In genomic region chr5:55712023-55712859, GRCh38 we compare ENCODE assay signal across 1 cellular context.
A peak's percentile ranks its signal among the peaks of the same experiment; 100 is the strongest.
TF ChIP-seq lines count a peak whose summit lies in the region.

TSS of gene SLC38A9 (minus strand) at chr5:55712324. CDS start at chr5:55697958, 14,366 bp downstream.

TF ChIP-seq in HepG2, 621 proteins besides CTCF, POLR2A, EP300 and RAD21 (continued from another document and continues in another):
- 0 out of 2 replicates have a peak, but pooled peaks have one; percentile 28 for TF ChIP-seq ATF3 (CRISPR knock-in tag; IDR thresholded peaks at IDR 0.05)
- peak; percentile 79 for TF ChIP-seq ZMYM4 (CRISPR knock-in tag; IDR thresholded peaks at IDR 0.05)
- no peak for TF ChIP-seq AGO1 (IDR thresholded peaks at IDR 0.05; ENCODE audit: low read depth, low read length, poor library complexity, severe bottlenecking)
- TF ChIP-seq KAT7 (CRISPR knock-in tag; IDR thresholded peaks at IDR 0.05; ENCODE audit: borderline replicate concordance), result no peak
- no peak for TF ChIP-seq ZNF446 (CRISPR knock-in tag; IDR thresholded peaks at IDR 0.05)
- no peak; the same call in 1 of the 2 replicates for TF ChIP-seq ZNF563 (CRISPR knock-in tag; IDR thresholded peaks at IDR 0.05)
- no peak for TF ChIP-seq FLYWCH1 (CRISPR knock-in tag; IDR thresholded peaks at IDR 0.05)
- TF ChIP-seq THYN1 (CRISPR knock-in tag; IDR thresholded peaks at IDR 0.05; ENCODE audit: borderline replicate concordance, low read depth), result no peak
- no peak for TF ChIP-seq IRF1 (CRISPR knock-in tag; IDR thresholded peaks at IDR 0.05; ENCODE audit: low read depth)
- TF ChIP-seq MLLT10 (CRISPR knock-in tag; IDR thresholded peaks at IDR 0.05), result no peak
- no peak for TF ChIP-seq ZNF318 (CRISPR knock-in tag; IDR thresholded peaks at IDR 0.05)
- no peak for TF ChIP-seq ZNF672 (CRISPR knock-in tag; IDR thresholded peaks at IDR 0.05)
- peak; percentile 49 for TF ChIP-seq IKZF4 (CRISPR knock-in tag; IDR thresholded peaks at IDR 0.05; ENCODE audit: borderline replicate concordance, low read depth, not compliant biosample characterization)
- no peak for TF ChIP-seq TCF12 (IDR thresholded peaks at IDR 0.05)
- no peak for TF ChIP-seq TCF12 (CRISPR knock-in tag; IDR thresholded peaks at IDR 0.05)
- no peak for TF ChIP-seq THRA (CRISPR knock-in tag; IDR thresholded peaks at IDR 0.05; ENCODE audit: borderline replicate concordance)
- TF ChIP-seq MYC (CRISPR knock-in tag; IDR thresholded peaks at IDR 0.05; ENCODE audit: borderline replicate concordance), result peak; percentile 86
- no peak for TF ChIP-seq KDM3A (CRISPR knock-in tag; IDR thresholded peaks at IDR 0.05; ENCODE audit: low read depth)
- TF ChIP-seq ZSCAN30 (CRISPR knock-in tag; IDR thresholded peaks at IDR 0.05), result 0 out of 2 replicates have a peak, but pooled peaks have one; percentile 67
- TF ChIP-seq ZNF367 (CRISPR knock-in tag; IDR thresholded peaks at IDR 0.05; ENCODE audit: borderline replicate concordance), result no peak
- TF ChIP-seq ZNF790 (CRISPR knock-in tag; IDR thresholded peaks at IDR 0.05; ENCODE audit: borderline replicate concordance), result no peak
- TF ChIP-seq GATA4 (IDR thresholded peaks at IDR 0.05; ENCODE audit: borderline replicate concordance, low read depth), result peak; percentile 68; the same call in 1 of the 2 replicates
- TF ChIP-seq ZNF20 (CRISPR knock-in tag; IDR thresholded peaks at IDR 0.05), result 0 out of 2 replicates have a peak, but pooled peaks have one; percentile 48
- TF ChIP-seq RARG (CRISPR knock-in tag; IDR thresholded peaks at IDR 0.05; ENCODE audit: low read depth), result no peak
- TF ChIP-seq ZNF331 (CRISPR knock-in tag; IDR thresholded peaks at IDR 0.05), result peak; percentile 37; the same call in 1 of the 2 replicates
- peak; percentile 78 for TF ChIP-seq ELF3 (CRISPR knock-in tag; IDR thresholded peaks at IDR 0.05)
- TF ChIP-seq YY1 (IDR thresholded peaks at IDR 0.05; ENCODE audit: insufficient read depth, insufficient replicate concordance, low read depth, low read length), result peak; percentile 72
- no peak for TF ChIP-seq NFE2 (CRISPR knock-in tag; IDR thresholded peaks at IDR 0.05)
- peak; percentile 83 for TF ChIP-seq ZNF407 (CRISPR knock-in tag; IDR thresholded peaks at IDR 0.05; ENCODE audit: not compliant biosample characterization)
- 0 out of 2 replicates have a peak, but pooled peaks have one; percentile 65 for TF ChIP-seq ZNF580 (CRISPR knock-in tag; IDR thresholded peaks at IDR 0.05; ENCODE audit: borderline replicate concordance, low read depth)
- TF ChIP-seq NCOA5 (CRISPR knock-in tag; IDR thresholded peaks at IDR 0.05), result no peak
- no peak for TF ChIP-seq RFXAP (CRISPR knock-in tag; IDR thresholded peaks at IDR 0.05; ENCODE audit: borderline replicate concordance)
- TF ChIP-seq SAP130 (CRISPR knock-in tag; IDR thresholded peaks at IDR 0.05; ENCODE audit: low read depth), result peak; percentile 91
- no peak for TF ChIP-seq MTA1 (CRISPR knock-in tag; IDR thresholded peaks at IDR 0.05; ENCODE audit: borderline replicate concordance)
- no peak for TF ChIP-seq FOXO1 (CRISPR knock-in tag; IDR thresholded peaks at IDR 0.05)
- TF ChIP-seq CENPBD1 (CRISPR knock-in tag; IDR thresholded peaks at IDR 0.05; ENCODE audit: borderline replicate concordance, low read depth), result no peak
- TF ChIP-seq STAG1 (CRISPR knock-in tag; IDR thresholded peaks at IDR 0.05), result no peak; the same call in 1 of the 2 replicates
- no peak for TF ChIP-seq ZNF746 (CRISPR knock-in tag; IDR thresholded peaks at IDR 0.05)
- no peak for TF ChIP-seq NBN (conservative IDR thresholded peaks at IDR 0.05)
- TF ChIP-seq ZNF577 (CRISPR knock-in tag; IDR thresholded peaks at IDR 0.05; ENCODE audit: borderline replicate concordance, low read depth), result no peak
- no peak for TF ChIP-seq TAF15 (IDR thresholded peaks at IDR 0.05; ENCODE audit: low read depth, low read length, poor library complexity, severe bottlenecking)
- peak; percentile 34 for TF ChIP-seq PITX1 (CRISPR knock-in tag; IDR thresholded peaks at IDR 0.05)
